Comparison of ENCODE assay signal across 8 cellular contexts in genomic region chr6:26216886-26217713, GRCh38.
DNase-seq lines count a peak whose midpoint lies in the region; ATAC-seq, FAIRE-seq and TF ChIP-seq lines count a peak whose summit lies in the region.

No MANE protein-coding gene starts in this region.

- no peaks in the 10 kb centered on the region for H4K20me1 ChIP-seq in endothelial cell of umbilical vein (replicated peaks; ENCODE audit: control insufficient read depth, extremely low read depth, insufficient read depth, low read length)

- no peaks in the 10 kb centered on the region for H3K36me3 ChIP-seq in endothelial cell of umbilical vein (ENCODE audit: control insufficient read depth in 2 of 2, extremely low read depth in 1 of 2, insufficient read depth in 2 of 2, low read length in 2 of 2)

- H3K9me3 Mint-ChIP-seq in activated CD8-positive, alpha-beta memory T cell treated with anti-CD3 and anti-CD28 coated beads, Interleukin-2, amount 10 ng/mL, durations not matched to agents 7 days and 5 days (ENCODE audit: low read depth) = no peaks in the 10 kb centered on the region
- H3K9me3 Mint-ChIP-seq in naive B cell = peaks cover 0 to 14% (median 5%) of the 10 kb centered on the region in 7 donors

- peaks cover 28% of the 10 kb centered on the region for H3K4me1 Mint-ChIP-seq in activated CD8-positive, alpha-beta memory T cell treated with anti-CD3 and anti-CD28 coated beads, Interleukin-2, amount 10 ng/mL, durations not matched to agents 7 days and 5 days
- H3K4me1 Mint-ChIP-seq in naive B cell = peaks cover 1 to 16% (median 12%) of the 10 kb centered on the region in 3 donors

- H3K27ac Mint-ChIP-seq in activated CD8-positive, alpha-beta memory T cell treated with anti-CD3 and anti-CD28 coated beads, Interleukin-2, amount 10 ng/mL, durations not matched to agents 7 days and 5 days = no peak overlapping the region
- H3K27ac Mint-ChIP-seq in naive B cell = no peak overlapping the region

- TF ChIP-seq POLR2A in endothelial cell of umbilical vein (IDR thresholded peaks at IDR 0.05; ENCODE audit: low read depth, low read length) = peak; percentile 80

- ATAC-seq in HG02642 (IDR thresholded peaks at IDR 0.05; ENCODE audit: poor library complexity, unreplicated experiment) = peak; percentile 51
- peak; percentile 61 for ATAC-seq in activated CD8-positive, alpha-beta memory T cell treated with anti-CD3 and anti-CD28 coated beads, Interleukin-2, amount 10 ng/mL, durations not matched to agents 7 days and 5 days
- peak; percentile 52 to 53 for ATAC-seq in naive B cell (ENCODE audit: low read depth in 2 of 2)

- H3K4me1 ChIP-seq in endothelial cell of umbilical vein (ENCODE audit: control insufficient read depth, extremely low read depth, insufficient read depth, low read length) = peaks cover 6% of the 10 kb centered on the region

- peak overlapping the region; percentile 22 to 82 (median 42) for H3K4me3 ChIP-seq in endothelial cell of umbilical vein (replicated peaks in 1 of 3; ENCODE audit: insufficient read depth in 1 of 3, low read depth in 1 of 3, low read length in 3 of 3)

- peak overlapping the region; percentile 95 for H3K4me2 ChIP-seq in endothelial cell of umbilical vein (ENCODE audit: insufficient read depth, low read length)

- H3K27me3 Mint-ChIP-seq in activated CD8-positive, alpha-beta memory T cell treated with anti-CD3 and anti-CD28 coated beads, Interleukin-2, amount 10 ng/mL, durations not matched to agents 7 days and 5 days = no peaks in the 10 kb centered on the region
- no peaks in the 10 kb centered on the region for H3K27me3 Mint-ChIP-seq in naive B cell

- no peaks in the 10 kb centered on the region for H3K79me2 ChIP-seq in endothelial cell of umbilical vein (ENCODE audit: control insufficient read depth, insufficient read depth, low read length)

- H3K27ac ChIP-seq in endothelial cell of umbilical vein (ENCODE audit: insufficient read depth, low read depth, low read length) = peak overlapping the region; percentile 89
- peak overlapping the region; percentile 89 for H3K27ac ChIP-seq in temporal lobe (ENCODE audit: low read depth, low read length)

- dilution Hi-C loops in endothelial cell of umbilical vein (cut with MboI; ENCODE audit: extremely low pct_ligation_motif_present, low sequenced_read_pairs) = no loop called here

- DNase-seq in GM10266 (ENCODE audit: extremely low spot score) = no peak
- DNase-seq in NCI-H526 (lab: John Stamatoyannopoulos, UW) = peak; percentile 97 to 98
- peak; percentile 92 for DNase-seq in activated CD8-positive, alpha-beta memory T cell treated with anti-CD3 and anti-CD28 coated beads, Interleukin-2, amount 10 ng/mL, durations not matched to agents 7 days and 5 days
- DNase-seq in endothelial cell of umbilical vein (ENCODE audit: low read depth, low spot score) = peak; percentile 95
- no peak for DNase-seq in naive B cell
- DNase-seq in EL = no peak

- POLR2A ChIA-PET in endothelial cell of umbilical vein (lab: Charles Lee) = interaction anchor here (0.6 to 4.1 kb wide), 29 partner anchors 8 to 1673 kb away, joined by 3 to 122 read pairs (median 7); a partner anchor contains a TSS

- H3K9me3 ChIP-seq in endothelial cell of umbilical vein (replicated peaks; ENCODE audit: control insufficient read depth, insufficient read depth, low read length) = no peaks in the 10 kb centered on the region

- H3K36me3 Mint-ChIP-seq in activated CD8-positive, alpha-beta memory T cell treated with anti-CD3 and anti-CD28 coated beads, Interleukin-2, amount 10 ng/mL, durations not matched to agents 7 days and 5 days = no peaks in the 10 kb centered on the region
- H3K36me3 Mint-ChIP-seq in naive B cell = no peaks in the 10 kb centered on the region

- no peak for FAIRE-seq in endothelial cell of umbilical vein (lab: Jason Lieb, UNC)

- peak; percentile 36 for TF ChIP-seq CTCF in GM10266 (IDR thresholded peaks at IDR 0.05; ENCODE audit: control insufficient read depth, insufficient read depth, low read depth, missing control alignments)
- TF ChIP-seq CTCF in endothelial cell of umbilical vein (IDR thresholded peaks at IDR 0.05; ENCODE audit: extremely low read depth in 1 of 2, insufficient read depth in 1 of 2, low read depth in 1 of 2, low read length in 2 of 2) = peak; percentile 20 to 53

- H3K4me3 Mint-ChIP-seq in activated CD8-positive, alpha-beta memory T cell treated with anti-CD3 and anti-CD28 coated beads, Interleukin-2, amount 10 ng/mL, durations not matched to agents 7 days and 5 days = no peak overlapping the region
- H3K4me3 Mint-ChIP-seq in naive B cell = no peak overlapping the region

- BruUV-seq in endothelial cell of umbilical vein (replicated peaks; lab: Mats Ljungman, UMichigan) = TSS peak; percentile 100

- H2AFZ ChIP-seq in endothelial cell of umbilical vein (ENCODE audit: low read depth, low read length) = no peak overlapping the region

- CTCF ChIA-PET in activated CD8-positive, alpha-beta memory T cell treated with anti-CD3 and anti-CD28 coated beads, Interleukin-2, amount 10 ng/mL, durations not matched to agents 7 days and 5 days (lab: Charles Lee) = interaction anchor here (0.7 to 3.5 kb wide), 19 partner anchors 9 to 1651 kb away, joined by 3 to 35 read pairs (median 8); a partner anchor contains a TSS
- CTCF ChIA-PET in endothelial cell of umbilical vein (lab: Charles Lee) = interaction anchor here (0.9 to 3.6 kb wide), 20 partner anchors 12 to 378 kb away, joined by 3 to 30 read pairs (median 6); a partner anchor contains a TSS

- H3K9me1 ChIP-seq in endothelial cell of umbilical vein (replicated peaks; ENCODE audit: control insufficient read depth, extremely low read depth, insufficient read depth, low read length) = no peaks in the 10 kb centered on the region

- no peaks in the 10 kb centered on the region for H3K27me3 ChIP-seq in endothelial cell of umbilical vein (ENCODE audit: control insufficient read depth in 2 of 2, insufficient read depth in 2 of 2, low read length in 2 of 2)

- H3K9ac ChIP-seq in endothelial cell of umbilical vein (replicated peaks; ENCODE audit: extremely low read depth, insufficient read depth, low read length) = peak overlapping the region; percentile 92

- intact Hi-C loops in endothelial cell of umbilical vein (cut with micrococcal nuclease) = loop anchor here (1.0 to 2.0 kb wide), 8 partner anchors 7 to 93 kb away; a partner anchor contains a TSS

TF ChIP-seq in endothelial cell of umbilical vein, 7 proteins besides CTCF, POLR2A, EP300 and RAD21:
- TF ChIP-seq, protein P1, sequence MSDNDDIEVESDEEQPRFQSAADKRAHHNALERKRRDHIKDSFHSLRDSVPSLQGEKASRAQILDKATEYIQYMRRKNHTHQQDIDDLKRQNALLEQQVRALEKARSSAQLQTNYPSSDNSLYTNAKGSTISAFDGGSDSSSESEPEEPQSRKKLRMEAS (IDR thresholded peaks at IDR 0.05; ENCODE audit: insufficient read depth, insufficient read length) = peak; percentile 49
- TF ChIP-seq POLR2AphosphoS5 (IDR thresholded peaks at IDR 0.05; ENCODE audit: insufficient read depth, low read depth, low read length) (peak; percentile 44), FOS (IDR thresholded peaks at IDR 0.05; ENCODE audit: borderline replicate concordance, insufficient read depth, low read length) (no peak), GATA2 (IDR thresholded peaks at IDR 0.05; ENCODE audit: insufficient read depth, insufficient read length, low read depth, low read length) (no peak), JUN (IDR thresholded peaks at IDR 0.05; ENCODE audit: borderline replicate concordance, insufficient read depth, insufficient read length, low read depth) (no peak), MYC (IDR thresholded peaks at IDR 0.05; ENCODE audit: low read depth, low read length) (no peak), EZH2 (IDR thresholded peaks at IDR 0.05; ENCODE audit: borderline replicate concordance, low read depth, low read length, severe bottlenecking) (no peak)

Comparison
In these comparisons a context has a peak if more than half of its experiments do, and no peak if none do; other contexts are left out.
1. DNase-seq: peak in NCI-H526 (2 of 2), activated CD8-positive, alpha-beta memory T cell treated with anti-CD3 and anti-CD28 coated beads, Interleukin-2, amount 10 ng/mL, durations not matched to agents 7 days and 5 days (single experiment) and endothelial cell of umbilical vein (single experiment); none in GM10266 (single experiment), naive B cell (single experiment) and EL (single experiment).
2. Peak in every context shown above with its lines, with median percentiles within 50 percentile points of each other: ATAC-seq.